ENCODE assay signal across 18 cellular contexts in the genomic region with DNA sequence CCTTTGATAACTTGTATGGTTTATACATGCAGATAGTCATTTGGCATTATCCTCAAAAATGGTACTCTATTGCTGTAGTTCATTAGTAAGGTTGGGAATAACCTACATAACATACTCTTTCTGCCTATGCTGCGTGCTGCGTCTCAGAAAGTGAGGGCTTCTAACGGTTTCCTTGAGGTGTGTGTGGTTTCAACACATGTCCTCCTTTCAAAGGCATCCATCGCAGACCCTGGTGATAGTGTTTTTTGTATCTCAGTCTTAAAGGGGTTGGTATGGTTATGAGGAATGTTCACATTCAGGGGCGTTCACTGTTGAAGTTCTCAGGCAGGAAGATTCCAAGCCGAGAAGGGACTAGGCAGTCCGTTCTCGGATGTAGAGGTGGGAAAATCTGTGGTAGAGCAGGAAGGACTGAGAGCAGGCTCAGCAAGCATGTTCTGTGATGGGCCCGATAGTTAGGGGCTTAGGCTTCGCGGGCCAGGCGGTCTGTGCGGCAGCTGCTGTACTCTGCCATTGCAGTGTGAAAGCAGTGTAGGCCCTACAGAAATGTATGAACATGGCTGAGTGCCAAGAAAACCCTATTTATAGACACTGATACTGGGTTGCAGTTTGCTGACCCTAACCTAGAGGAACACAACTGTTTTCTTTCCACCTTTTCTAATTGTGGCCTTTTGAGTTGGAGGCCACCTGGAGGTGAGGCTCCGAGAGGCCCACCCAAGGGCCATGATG.
A peak's percentile ranks its signal among the peaks of the same experiment; 100 is the strongest.
DNase-seq lines count a peak whose midpoint lies in the region; ATAC-seq and TF ChIP-seq lines count a peak whose summit lies in the region.
"Had no signal": no experiment of that assay in that cellular context is flagged by ENCODE, and none has a peak within 500 bp of the region (broad histone marks: within the 10 kb centered on the region; RNA-seq: fewer than 3 reads in every experiment).

No MANE protein-coding gene starts in this region.

- H3K9me3 Mint-ChIP-seq in CD4-positive, alpha-beta memory T cell, result no peaks in the 10 kb centered on the region
- peaks cover under 1 to 46% of the 10 kb centered on the region in 2 experiments; a peak in 2 of 5 replicates for H3K9me3 Mint-ChIP-seq in H9
- H3K9me3 Mint-ChIP-seq in activated CD8-positive, alpha-beta T cell treated with anti-CD3 and anti-CD28 coated beads for 36 hours, result no peaks in the 10 kb centered on the region
- no peaks in the 10 kb centered on the region for H3K9me3 Mint-ChIP-seq in naive thymus-derived CD4-positive, alpha-beta T cell
- H3K9me3 Mint-ChIP-seq: activated CD4-positive, alpha-beta memory T cell treated with anti-CD3 and anti-CD28 coated beads, Interleukin-2, amount 10 ng/mL, durations not matched to agents 7 days and 5 days had no signal

- peaks cover 0 to under 1% of the 10 kb centered on the region in 2 donors for H3K36me3 Mint-ChIP-seq in CD4-positive, alpha-beta memory T cell
- H3K36me3 Mint-ChIP-seq in H9 (ENCODE audit: insufficient read depth in 1 of 3, low read depth in 3 of 3), result peaks cover 0 to 1% (median 0%) of the 10 kb centered on the region in 3 experiments; a peak in 2 of 7 replicates
- peaks cover 5% of the 10 kb centered on the region for H3K36me3 Mint-ChIP-seq in activated CD8-positive, alpha-beta T cell treated with anti-CD3 and anti-CD28 coated beads for 36 hours (ENCODE audit: low read depth)
- peaks cover 0 to 4% (median 0%) of the 10 kb centered on the region in 5 donors for H3K36me3 Mint-ChIP-seq in naive thymus-derived CD4-positive, alpha-beta T cell

- H3K18ac ChIP-seq in H9 (ENCODE audit: insufficient read length, low read depth, low read length), result no peak overlapping the region

- no peaks in the 10 kb centered on the region for H3K23me2 ChIP-seq in H9 (ENCODE audit: insufficient read length, low read depth, low read length, poor library complexity, severe bottlenecking)

- no peak overlapping the region for H2BK20ac ChIP-seq in H9 (ENCODE audit: low read depth, low read length, poor library complexity, severe bottlenecking)

- no peaks in the 10 kb centered on the region for H3K27me3 Mint-ChIP-seq in CD4-positive, alpha-beta memory T cell
- H3K27me3 Mint-ChIP-seq in H9 (ENCODE audit: low read depth), result no peaks in the 10 kb centered on the region
- H3K27me3 Mint-ChIP-seq in activated CD8-positive, alpha-beta T cell treated with anti-CD3 and anti-CD28 coated beads for 36 hours, result no peaks in the 10 kb centered on the region
- no peaks in the 10 kb centered on the region for H3K27me3 Mint-ChIP-seq in naive thymus-derived CD4-positive, alpha-beta T cell
- H3K27me3 Mint-ChIP-seq: activated CD4-positive, alpha-beta memory T cell treated with anti-CD3 and anti-CD28 coated beads, Interleukin-2, amount 10 ng/mL, durations not matched to agents 7 days and 5 days had no signal

- no peak overlapping the region for H2BK12ac ChIP-seq in H9 (ENCODE audit: insufficient read length, low read depth, low read length)

- H3K4me1 Mint-ChIP-seq in CD4-positive, alpha-beta memory T cell, result peaks cover 10 to 39% (median 22%) of the 10 kb centered on the region in 4 donors
- H3K4me1 Mint-ChIP-seq in H9, result peaks cover 2 to 10% of the 10 kb centered on the region in 2 experiments
- peaks cover 44% of the 10 kb centered on the region for H3K4me1 Mint-ChIP-seq in activated CD8-positive, alpha-beta T cell treated with anti-CD3 and anti-CD28 coated beads for 36 hours (ENCODE audit: low read depth)
- H3K4me1 Mint-ChIP-seq in naive thymus-derived CD4-positive, alpha-beta T cell, result peaks cover 14 to 50% (median 46%) of the 10 kb centered on the region in 7 donors

- no peak overlapping the region for H2BK5ac ChIP-seq in H9 (ENCODE audit: insufficient read length, low read length)

- POLR2A ChIA-PET in CD4-positive, alpha-beta memory T cell (lab: Charles Lee; ENCODE audit: partially characterized antibody), result no interaction called here
- POLR2A ChIA-PET in activated CD8-positive, alpha-beta T cell treated with anti-CD3 and anti-CD28 coated beads for 36 hours (lab: Charles Lee), result no interaction called here
- POLR2A ChIA-PET in naive thymus-derived CD4-positive, alpha-beta T cell (lab: Charles Lee), result no interaction called here

- H4K20me1 ChIP-seq in H9 (ENCODE audit: control insufficient read depth, insufficient read depth, insufficient read length), result peaks cover 2% of the 10 kb centered on the region

- no peak overlapping the region for H3K56ac ChIP-seq in H9 (ENCODE audit: insufficient read length, low read depth, low read length)

- H3T11ph ChIP-seq in H9 (ENCODE audit: low read length), result no peak overlapping the region

- H3K4me3 ChIP-seq in CD4-positive, alpha-beta memory T cell (ENCODE audit: low read length in 2 of 2), result no peak overlapping the region
- H3K4me3 ChIP-seq in naive thymus-derived CD4-positive, alpha-beta T cell (ENCODE audit: low read length), result no peak overlapping the region
- H3K4me3 ChIP-seq: heart left ventricle, prostate gland, testis had no signal

- H4K8ac ChIP-seq in H9 (replicated peaks; ENCODE audit: insufficient read length, low read depth, low read length), result no peak overlapping the region

- H3K4me2 ChIP-seq in H9 (ENCODE audit: insufficient read depth, insufficient read length, low read length), result no peak overlapping the region

- H3K79me2 ChIP-seq in H9 (ENCODE audit: insufficient read depth, low read length), result no peaks in the 10 kb centered on the region

- H3K27me3 ChIP-seq in CD4-positive, alpha-beta memory T cell (ENCODE audit: insufficient read depth, low read length), result no peaks in the 10 kb centered on the region
- no peaks in the 10 kb centered on the region for H3K27me3 ChIP-seq in H9 (ENCODE audit: insufficient read depth, low read length)
- H3K27me3 ChIP-seq in naive thymus-derived CD4-positive, alpha-beta T cell (ENCODE audit: control insufficient read depth in 2 of 2, insufficient read depth in 2 of 2, low read length in 2 of 2), result no peaks in the 10 kb centered on the region
- H3K27me3 ChIP-seq: testis had no signal

- H4K91ac ChIP-seq in H9 (ENCODE audit: insufficient read length, low read depth, low read length), result no peak overlapping the region

- no peak overlapping the region for H3K27ac ChIP-seq in CD4-positive, alpha-beta memory T cell (ENCODE audit: low read depth, low read length)
- H3K27ac ChIP-seq in H9 (ENCODE audit: insufficient read length, low read depth, low read length), result no peak overlapping the region
- H3K27ac ChIP-seq in naive thymus-derived CD4-positive, alpha-beta T cell (ENCODE audit: low read depth, low read length), result no peak overlapping the region
- H3K27ac ChIP-seq: heart left ventricle, prostate gland, testis had no signal

- H3K4me1 ChIP-seq in CD4-positive, alpha-beta memory T cell (ENCODE audit: insufficient read depth, low read length), result peaks cover 10% of the 10 kb centered on the region
- H3K4me1 ChIP-seq in H9 (ENCODE audit: insufficient read depth, low read length), result peaks cover 4% of the 10 kb centered on the region; the same call in 1 of the 2 replicates
- peaks cover 3 to 4% of the 10 kb centered on the region in 2 donors for H3K4me1 ChIP-seq in naive thymus-derived CD4-positive, alpha-beta T cell (ENCODE audit: control insufficient read depth in 2 of 2, insufficient read depth in 2 of 2, low read length in 2 of 2)
- H3K4me1 ChIP-seq: prostate gland, testis had no signal

- no peak overlapping the region for H2AFZ ChIP-seq in H9 (ENCODE audit: low read length)

- peak overlapping the region in 4 of 7 donors; percentile 6 to 75 (median 36) for H3K27ac Mint-ChIP-seq in CD4-positive, alpha-beta memory T cell
- H3K27ac Mint-ChIP-seq in H9, result peak overlapping the region in 2 of 3 experiments; percentile 41 to 89; a peak in 2 of 7 replicates
- H3K27ac Mint-ChIP-seq in activated CD8-positive, alpha-beta T cell treated with anti-CD3 and anti-CD28 coated beads for 36 hours, result peak overlapping the region; percentile 88
- H3K27ac Mint-ChIP-seq in naive thymus-derived CD4-positive, alpha-beta T cell, result peak overlapping the region in 8 of 9 donors; percentile 32 to 90 (median 78)
- H3K27ac Mint-ChIP-seq: activated CD4-positive, alpha-beta memory T cell treated with anti-CD3 and anti-CD28 coated beads, Interleukin-2, amount 10 ng/mL, durations not matched to agents 7 days and 5 days had no signal

- H3K36me3 ChIP-seq in CD4-positive, alpha-beta memory T cell (ENCODE audit: insufficient read depth, low read length), result no peaks in the 10 kb centered on the region
- no peaks in the 10 kb centered on the region for H3K36me3 ChIP-seq in naive thymus-derived CD4-positive, alpha-beta T cell (ENCODE audit: control insufficient read depth in 2 of 3, insufficient read depth in 3 of 3, low read length in 3 of 3)
- H3K36me3 ChIP-seq: heart left ventricle, prostate gland had no signal

- no peak for DNase-seq in CD4-positive, alpha-beta memory T cell
- no peak for DNase-seq in H9
- no peak for DNase-seq in activated CD8-positive, alpha-beta T cell treated with anti-CD3 and anti-CD28 coated beads for 36 hours
- DNase-seq in naive thymus-derived CD4-positive, alpha-beta T cell, result peak in 1 of 9 donors; percentile 11
- no peak for DNase-seq in SIG-M5 treated with dmso at 0.1 percent for 504 hours (lab: John Stamatoyannopoulos, UW; ENCODE audit: unreplicated experiment)
- no peak for DNase-seq in mesenteric fat pad (ENCODE audit: low spot score)
- DNase-seq: activated CD4-positive, alpha-beta memory T cell treated with anti-CD3 and anti-CD28 coated beads, Interleukin-2, amount 10 ng/mL, durations not matched to agents 7 days and 5 days; activated CD4-positive, CD25-positive, alpha-beta regulatory T cell; activated gamma-delta T cell; central memory CD4-positive, alpha-beta T cell; DMS79 treated with DMSO at 0.1 percent for 48 hours; heart left ventricle; NCI-H1105; NCI-H2029; NCI-H510A treated with DMSO at 0.1 percent for 48 hours; testis had no signal

- H3K4ac ChIP-seq in H9 (ENCODE audit: low read depth, low read length), result no peak overlapping the region

- no peak overlapping the region for H2AK5ac ChIP-seq in H9 (ENCODE audit: insufficient read length, low read length)

- H3K9me3 ChIP-seq in CD4-positive, alpha-beta memory T cell (ENCODE audit: control insufficient read depth in 1 of 2, low read length in 2 of 2), result no peaks in the 10 kb centered on the region
- H3K9me3 ChIP-seq in H9 (ENCODE audit: control insufficient read depth, low read depth, low read length), result no peaks in the 10 kb centered on the region
- H3K9me3 ChIP-seq in naive thymus-derived CD4-positive, alpha-beta T cell (ENCODE audit: control insufficient read depth in 2 of 3, low read length in 3 of 3), result no peaks in the 10 kb centered on the region
- H3K9me3 ChIP-seq: prostate gland, testis had no signal

- H2BK15ac ChIP-seq in H9 (ENCODE audit: low read depth, low read length), result no peak overlapping the region

- intact Hi-C loops in CD4-positive, alpha-beta memory T cell (cut with micrococcal nuclease), result no loop called here
- intact Hi-C loops in activated CD8-positive, alpha-beta T cell treated with anti-CD3 and anti-CD28 coated beads for 36 hours (cut with micrococcal nuclease), result no loop called here
- intact Hi-C loops in naive thymus-derived CD4-positive, alpha-beta T cell (cut with micrococcal nuclease), result loop anchor here (5.0 to 10.0 kb wide), 2 partner anchors 178 to 670 kb away; a partner anchor contains a TSS

- no peak for TF ChIP-seq CTCF in H9 (conservative IDR thresholded peaks at IDR 0.05)
- TF ChIP-seq CTCF in activated CD8-positive, alpha-beta T cell treated with anti-CD3 and anti-CD28 coated beads for 36 hours (IDR thresholded peaks at IDR 0.05), result no peak

- no peak overlapping the region for H4K5ac ChIP-seq in H9 (ENCODE audit: insufficient read length, low read depth, low read length)

- H3K4me3 Mint-ChIP-seq in CD4-positive, alpha-beta memory T cell, result no peak overlapping the region
- H3K4me3 Mint-ChIP-seq in H9, result no peak overlapping the region
- no peak overlapping the region for H3K4me3 Mint-ChIP-seq in activated CD8-positive, alpha-beta T cell treated with anti-CD3 and anti-CD28 coated beads for 36 hours
- H3K4me3 Mint-ChIP-seq in naive thymus-derived CD4-positive, alpha-beta T cell, result peak overlapping the region in 3 of 10 donors; percentile 18 to 46 (median 32)
- H3K4me3 Mint-ChIP-seq: activated CD4-positive, alpha-beta memory T cell treated with anti-CD3 and anti-CD28 coated beads, Interleukin-2, amount 10 ng/mL, durations not matched to agents 7 days and 5 days had no signal

- CTCF ChIA-PET in CD4-positive, alpha-beta memory T cell (lab: Charles Lee; ENCODE audit: partially characterized antibody), result no interaction called here
- CTCF ChIA-PET in activated CD8-positive, alpha-beta T cell treated with anti-CD3 and anti-CD28 coated beads for 36 hours (lab: Charles Lee), result no interaction called here
- CTCF ChIA-PET in naive thymus-derived CD4-positive, alpha-beta T cell (lab: Charles Lee), result no interaction called here

- peak; percentile 35 for ATAC-seq in activated CD8-positive, alpha-beta T cell treated with anti-CD3 and anti-CD28 coated beads for 36 hours
- ATAC-seq in naive thymus-derived CD4-positive, alpha-beta T cell, result no peak
- ATAC-seq in HG02885 (IDR thresholded peaks at IDR 0.05; ENCODE audit: poor library complexity, unreplicated experiment), result no peak

- no peak overlapping the region for H3K14ac ChIP-seq in H9 (ENCODE audit: insufficient read depth, low read length)

- no CpG with 5 or more reads among the region's 14 CpGs for WGBS in H9 (ENCODE audit: extremely low coverage, insufficient read length, low lambda C conversion rate)

- H3K23ac ChIP-seq in H9 (ENCODE audit: insufficient read length, low read depth, low read length), result no peak overlapping the region

- H2BK120ac ChIP-seq in H9 (ENCODE audit: low read depth, low read length, poor library complexity, severe bottlenecking), result no peak overlapping the region

- no peaks in the 10 kb centered on the region for H3K79me1 ChIP-seq in H9 (ENCODE audit: insufficient read depth, low read depth, low read length, poor library complexity, severe bottlenecking)

- no peak overlapping the region for H3K9ac ChIP-seq in H9 (ENCODE audit: extremely low read depth, insufficient read length, low read length)

Comparison
In these comparisons a context has a peak if more than half of its experiments do, and no peak if none do; other contexts are left out.
1. H3K27ac Mint-ChIP-seq: peak in every context shown above with its lines; median percentile 88 in activated CD8-positive, alpha-beta T cell treated with anti-CD3 and anti-CD28 coated beads for 36 hours; 78 in naive thymus-derived CD4-positive, alpha-beta T cell; 65 in H9; 36 in CD4-positive, alpha-beta memory T cell.
2. intact Hi-C loops: an anchor here in naive thymus-derived CD4-positive, alpha-beta T cell (5.0 to 10.0 kb wide); none called in CD4-positive, alpha-beta memory T cell and activated CD8-positive, alpha-beta T cell treated with anti-CD3 and anti-CD28 coated beads for 36 hours.